8 cellular contexts compared by ENCODE assay signal in the genomic region with DNA sequence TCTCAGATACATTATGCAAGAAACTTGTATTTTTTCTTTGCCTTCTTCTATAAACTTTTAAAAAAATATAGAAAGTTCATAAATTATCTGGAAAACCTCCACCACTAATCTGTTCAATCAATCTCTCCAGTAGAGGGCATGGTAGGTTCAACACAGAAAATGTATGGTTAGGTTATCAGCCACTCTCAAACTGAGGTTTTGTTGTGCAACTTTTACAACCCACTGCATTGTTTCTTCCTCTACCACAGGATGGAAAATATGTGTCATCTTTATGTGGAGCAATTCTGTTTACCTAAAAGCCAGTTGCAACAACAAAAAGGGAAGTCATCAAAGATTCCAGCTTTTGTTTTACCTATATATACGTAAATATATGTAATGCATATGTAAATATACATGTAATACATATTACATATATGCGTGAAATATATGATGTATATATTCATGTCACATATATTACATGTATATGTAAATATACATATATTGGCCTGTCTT. TPM values are rescaled to one million over a fixed set of nuclear protein-coding genes. Genes with fewer than 3 reads are reported as not detected.
DNase-seq lines count a peak whose midpoint lies in the region; ATAC-seq and TF ChIP-seq lines count a peak whose summit lies in the region.

No MANE protein-coding gene starts in this region.

- H3K79me2 ChIP-seq in HCT116 (ENCODE audit: insufficient read depth, low read length) (peaks cover 19% of the 10 kb centered on the region), MM.1S (ENCODE audit: low read length) (peaks cover 17% of the 10 kb centered on the region), fibroblast of lung (ENCODE audit: control insufficient read depth, insufficient read depth, low read length) (peaks cover 9% of the 10 kb centered on the region)

- intact Hi-C loops in HCT116 (cut with micrococcal nuclease), result loop anchor here (1.0 to 5.0 kb wide), 3 partner anchors 213 to 329 kb away; partner anchors contain the start of gene CDC73
- intact Hi-C loops in prostate gland (cut with DNase I), result loop anchor here (5.0 to 10.0 kb wide), 4 partner anchors 151 to 329 kb away; partner anchors contain the start of genes CDC73 and RGS1

- H3K4me2 ChIP-seq in HCT116 (ENCODE audit: low read length) (no peak overlapping the region; the same call in 1 of the 2 replicates), MM.1S (ENCODE audit: low read depth, low read length) (no peak overlapping the region), fibroblast of lung (ENCODE audit: extremely low read depth, insufficient read depth, low read length) (no peak overlapping the region)

- H2AFZ ChIP-seq in HCT116 (ENCODE audit: low read depth, low read length, poor library complexity, severe bottlenecking) (no peak overlapping the region), MM.1S (ENCODE audit: low read length) (no peak overlapping the region), fibroblast of lung (ENCODE audit: low read length) (no peak overlapping the region)

- 80% methylated on average over 2 of the region's 2 CpGs for whole genome bisulfite sequencing in prostate gland

- ATAC-seq in HCT116, result no peak
- ATAC-seq in GM19324 (IDR thresholded peaks at IDR 0.05; ENCODE audit: low FRiP score, unreplicated experiment), result no peak

- TF ChIP-seq POLR2A in HCT116 (IDR thresholded peaks at IDR 0.05; ENCODE audit: borderline replicate concordance, extremely low read depth, insufficient read depth, insufficient read length) (no peak), prostate gland (IDR thresholded peaks at IDR 0.05) (no peak)

- H3K36me3 ChIP-seq in HCT116 (ENCODE audit: control insufficient read depth in 1 of 2, insufficient read depth in 2 of 2, low read length in 2 of 2), result peaks cover 2 to 8% of the 10 kb centered on the region in 2 experiments; a peak in 1 of 4 replicates
- no peaks in the 10 kb centered on the region for H3K36me3 ChIP-seq in MM.1S (replicated peaks; ENCODE audit: insufficient read depth, low read length)
- no peaks in the 10 kb centered on the region for H3K36me3 ChIP-seq in fibroblast of lung (ENCODE audit: control insufficient read depth, insufficient read depth, low read length)
- H3K36me3 ChIP-seq in prostate gland, result no peaks in the 10 kb centered on the region

- H3K4me1 ChIP-seq in HCT116 (ENCODE audit: control insufficient read depth in 1 of 2, insufficient read depth in 2 of 2, low read length in 2 of 2) (peaks cover 13 to 37% of the 10 kb centered on the region in 2 experiments; a peak in 3 of 4 replicates), MM.1S (ENCODE audit: low read length) (peaks cover 6% of the 10 kb centered on the region), fibroblast of lung (ENCODE audit: control insufficient read depth, extremely low read depth, insufficient read depth, low read length) (peaks cover 4% of the 10 kb centered on the region), prostate gland (replicated peaks) (no peaks in the 10 kb centered on the region)

- no peaks in the 10 kb centered on the region for H3K27me3 ChIP-seq in HCT116 (ENCODE audit: insufficient read depth, low read length)
- H3K27me3 ChIP-seq in MM.1S (replicated peaks; ENCODE audit: insufficient read depth, low read length), result no peaks in the 10 kb centered on the region
- no peaks in the 10 kb centered on the region for H3K27me3 ChIP-seq in fibroblast of lung (ENCODE audit: control insufficient read depth, insufficient read depth, low read length)
- no peaks in the 10 kb centered on the region for H3K27me3 ChIP-seq in prostate gland (replicated peaks; ENCODE audit: insufficient read depth)

- no peaks in the 10 kb centered on the region for H3K9me3 ChIP-seq in HCT116 (ENCODE audit: control insufficient read depth in 1 of 2, insufficient read depth in 1 of 2, low read depth in 1 of 2, low read length in 2 of 2)
- no peaks in the 10 kb centered on the region for H3K9me3 ChIP-seq in MM.1S (replicated peaks; ENCODE audit: insufficient read depth, low read length)
- H3K9me3 ChIP-seq in fibroblast of lung (ENCODE audit: control insufficient read depth, insufficient read depth, low read depth, low read length), result no peaks in the 10 kb centered on the region
- H3K9me3 ChIP-seq in prostate gland, result no peaks in the 10 kb centered on the region

- no peaks in the 10 kb centered on the region for H3K9me2 ChIP-seq in HCT116 (ENCODE audit: insufficient read depth)
- H3K9me2 ChIP-seq in MM.1S (replicated peaks; ENCODE audit: insufficient read depth, low read length), result no peaks in the 10 kb centered on the region

- DNase-seq in AG10803 (ENCODE audit: low read depth) (peak; percentile 94), GM04503 (ENCODE audit: low read depth) (peak; percentile 81), HCT116 (ENCODE audit: low read depth, low spot score) (peak; percentile 82), MM.1S (peak; percentile 69), SW480 (ENCODE audit: low spot score) (peak; percentile 92), fibroblast of lung (ENCODE audit: low read depth in 2 of 2) (peak; percentile 90 to 91), prostate gland (ENCODE audit: low spot score) (peak; percentile 39)

- no peak overlapping the region for H3K9ac ChIP-seq in HCT116 (ENCODE audit: low read length)
- no peak overlapping the region for H3K9ac ChIP-seq in MM.1S (ENCODE audit: low read length)
- H3K9ac ChIP-seq in fibroblast of lung (ENCODE audit: insufficient read depth, low read length), result no peak overlapping the region

- no TSS peak for BruUV-seq in HCT116 (replicated peaks; lab: Mats Ljungman, UMichigan)

- TF ChIP-seq CTCF in AG10803 (conservative IDR thresholded peaks at IDR 0.05; ENCODE audit: low read length) (peak; percentile 75), HCT116 (IDR thresholded peaks at IDR 0.05 in 2 of 3, conservative IDR thresholded peaks at IDR 0.05 in 1 of 3; ENCODE audit: borderline replicate concordance in 1 of 3, insufficient read depth in 1 of 3, low read depth in 2 of 3, low read length in 2 of 3) (peak; percentile 61 to 81 (median 73)), MM.1S (IDR thresholded peaks at IDR 0.05; ENCODE audit: low read length) (peak; percentile 77), fibroblast of lung (conservative IDR thresholded peaks at IDR 0.05 in 1 of 2, IDR thresholded peaks at IDR 0.05 in 1 of 2; ENCODE audit: low read depth in 1 of 2, low read length in 2 of 2) (peak; percentile 42 to 62), prostate gland (IDR thresholded peaks at IDR 0.05) (peak; percentile 17 to 81 (median 68))

- CTCF ChIA-PET in HCT116 (lab: Charles Lee), result interaction anchor here (1.2 to 5.1 kb wide), 4 partner anchors 214 to 328 kb away, joined by 5 to 96 read pairs (median 8); no protein-coding TSS in a partner anchor

- no peak overlapping the region for H3K27ac ChIP-seq in HCT116 (ENCODE audit: low read depth, low read length)
- no peak overlapping the region for H3K27ac ChIP-seq in MM.1S (ENCODE audit: low read length)
- H3K27ac ChIP-seq in fibroblast of lung (ENCODE audit: insufficient read depth, low read length), result no peak overlapping the region
- peak overlapping the region in 1 of 2 donors; percentile 88 for H3K27ac ChIP-seq in prostate gland

- peak; percentile 89 for TF ChIP-seq RAD21 in HCT116 (IDR thresholded peaks at IDR 0.05; ENCODE audit: low read depth)

- RAD21 ChIA-PET in HCT116 (lab: Charles Lee; ENCODE audit: low non-redundant PET in 1 of 2, low total read pairs in 2 of 2, uncharacterized antibody in 2 of 2, unreplicated experiment in 2 of 2), result interaction anchor here in 1 of 2 experiments (1.0 kb wide), 1 partner anchor 332 kb away, joined by 3 read pairs; no protein-coding TSS in a partner anchor

- POLR2A ChIA-PET in HCT116 (lab: Charles Lee), result no interaction called here

- peaks cover 25% of the 10 kb centered on the region for H3F3A ChIP-seq in MM.1S (ENCODE audit: insufficient read depth, low read length)

- H3K4me3 ChIP-seq in AG10803 (ENCODE audit: low read length), result no peak overlapping the region
- H3K4me3 ChIP-seq in HCT116 (replicated peaks in 1 of 2; ENCODE audit: low read depth in 1 of 2, low read length in 2 of 2), result no peak overlapping the region
- H3K4me3 ChIP-seq in MM.1S (ENCODE audit: low read length), result no peak overlapping the region
- H3K4me3 ChIP-seq in fibroblast of lung (replicated peaks in 1 of 4; ENCODE audit: control extremely low read depth in 1 of 4, insufficient read depth in 1 of 4, low read depth in 3 of 4, low read length in 4 of 4), result no peak overlapping the region
- no peak overlapping the region for H3K4me3 ChIP-seq in prostate gland

- H4K20me1 ChIP-seq in HCT116 (ENCODE audit: insufficient read depth) (no peaks in the 10 kb centered on the region), MM.1S (ENCODE audit: insufficient read depth, low read length) (no peaks in the 10 kb centered on the region), fibroblast of lung (ENCODE audit: control insufficient read depth, extremely low read depth, insufficient read depth, low read length) (no peaks in the 10 kb centered on the region)

TF ChIP-seq in HCT116, 20 proteins besides CTCF, POLR2A, EP300 and RAD21 (continues in another document):
- TF ChIP-seq SIN3A (IDR thresholded peaks at IDR 0.05; ENCODE audit: low read depth) (no peak), ATF3 (IDR thresholded peaks at IDR 0.05) (peak; percentile 45; the same call in 1 of the 2 replicates), TCF7L2 (IDR thresholded peaks at IDR 0.05; ENCODE audit: borderline replicate concordance, extremely low read depth, insufficient read depth, insufficient read length) (no peak), POLR2AphosphoS5 (IDR thresholded peaks at IDR 0.05; ENCODE audit: low read depth, low read length) (peak; percentile 23; the same call in 1 of the 2 replicates), FOSL1 (IDR thresholded peaks at IDR 0.05; ENCODE audit: low read depth) (peak; percentile 79), EGR1 (IDR thresholded peaks at IDR 0.05; ENCODE audit: low read depth) (no peak; the same call in 1 of the 2 replicates), ELF1 (IDR thresholded peaks at IDR 0.05; ENCODE audit: borderline replicate concordance, low read depth) (no peak; the same call in 1 of the 2 replicates), CBX3 (IDR thresholded peaks at IDR 0.05; ENCODE audit: low read depth) (no peak)

RNA-seq across cellular contexts. Expression of gene RGS2, which starts 3.0 kb away (rescaled TPM):
- 21.1 TPM for total RNA-seq in HCT116 (2021; ENCODE audit: unreplicated experiment)
- 16.4 and 19.6 TPM in 2 replicates for polyA plus RNA-seq in HCT116 (2012)
- 18.2 and 31.7 TPM in 2 replicates for total RNA-seq in fibroblast of lung
- 43.9 and 77.3 TPM in 2 replicates for polyA plus RNA-seq in fibroblast of lung
- 29.8 and 49.0 TPM in 2 replicates for polyA plus RNA-seq in fibroblast of lung (2012)
- polyA minus RNA-seq in fibroblast of lung (ENCODE audit: low replicate concordance), result 1.0 and 1.1 TPM in 2 replicates
- 100 to 1,000 TPM in 1 of 2 donors, 10 to 100 TPM in 1; 70.2 to 129 TPM for total RNA-seq in prostate gland

Comparison
In these comparisons a context has a peak if more than half of its experiments do, and no peak if none do; other contexts are left out.
1. DNase-seq: peak in every context shown above with its lines; median percentile 94 in AG10803; 92 in SW480; 90 in fibroblast of lung; 82 in HCT116; 81 in GM04503; 69 in MM.1S; 39 in prostate gland.